In genomic region chr10:35639651-35640311, GRCh38 we compare ENCODE assay signal across 8 cellular contexts. TPM values are rescaled to one million over a fixed set of nuclear protein-coding genes. Genes with fewer than 3 reads are reported as not detected.
DNase-seq lines count a peak whose midpoint lies in the region; ATAC-seq and TF ChIP-seq lines count a peak whose summit lies in the region.

No MANE protein-coding gene starts in this region.

- no peaks in the 10 kb centered on the region for H3K36me3 ChIP-seq in lower lobe of right lung
- no peaks in the 10 kb centered on the region for H3K36me3 ChIP-seq in transverse colon

- H3K9me3 ChIP-seq in lower lobe of right lung = no peaks in the 10 kb centered on the region
- no peaks in the 10 kb centered on the region for H3K9me3 ChIP-seq in transverse colon

- DNase-seq in activated T-cell treated with anti-CD3 and anti-CD28 coated beads for 48 hours (ENCODE audit: low read depth) (peak; percentile 5), activated T-cell treated with anti-CD3 and anti-CD28 coated beads for 4 hours (no peak), lower lobe of right lung (peak; percentile 62), transverse colon (peak; percentile 14), NCI-H1417 (lab: John Stamatoyannopoulos, UW) (no peak)

- in situ Hi-C loops in transverse colon (cut with MboI; ENCODE audit: low pct_ligation_motif_present in 1 of 4, low pct_unique_long_range_greater_than_20kb in 1 of 4, low sequenced_read_pairs in 3 of 4) = loop anchor here (5.0 to 25.0 kb wide), 5 partner anchors 273 to 1148 kb away; no protein-coding TSS in a partner anchor

- H3K4me3 ChIP-seq in lower lobe of right lung (peak overlapping the region; percentile 59), transverse colon (peak overlapping the region in 2 of 4 donors; percentile 20 to 59)

- intact Hi-C loops in lower lobe of right lung (cut with DNase I) = no loop called here
- intact Hi-C loops in transverse colon (cut with DNase I; ENCODE audit: low total_unique reads) = loop anchor here (5.0 to 10.0 kb wide), 2 partner anchors 1138 to 1245 kb away; no protein-coding TSS in a partner anchor

- ATAC-seq in lower lobe of right lung = no peak
- no peak for ATAC-seq in GM21423 (IDR thresholded peaks at IDR 0.05; ENCODE audit: unreplicated experiment)
- ATAC-seq in GM18498 (IDR thresholded peaks at IDR 0.05; ENCODE audit: unreplicated experiment) = no peak

- TF ChIP-seq POLR2A in transverse colon (IDR thresholded peaks at IDR 0.05) = no peak

- H3K27ac Mint-ChIP-seq in brain = peak overlapping the region in 4 of 5 experiments; percentile 69 to 94 (median 90)

- H3K27me3 ChIP-seq in lower lobe of right lung (ENCODE audit: low read depth) (peaks cover 15% of the 10 kb centered on the region), transverse colon (peaks cover 11% of the 10 kb centered on the region)

- TF ChIP-seq EP300 in transverse colon (IDR thresholded peaks at IDR 0.05; ENCODE audit: low read depth) = no peak

- H3K27ac ChIP-seq in lower lobe of right lung (no peak overlapping the region), transverse colon (peak overlapping the region in 1 of 4 donors; percentile 17)

- TF ChIP-seq CTCF in brain (conservative IDR thresholded peaks at IDR 0.05) (peak; percentile 15 to 44), lower lobe of right lung (IDR thresholded peaks at IDR 0.05) (no peak), transverse colon (IDR thresholded peaks at IDR 0.05) (peak in 1 of 5 experiments; percentile 13)

- WGBS in transverse colon (ENCODE audit: low coverage in 1 of 2), 2 donors = 46 to 60% methylated on average over 1 to 51 of the region's 64 CpGs

- H3K4me1 Mint-ChIP-seq in brain = peaks cover 50% of the 10 kb centered on the region

- peaks cover 0 to 5% (median 0%) of the 10 kb centered on the region in 5 experiments for H3K9me3 Mint-ChIP-seq in brain

- H3K36me3 Mint-ChIP-seq in brain = no peaks in the 10 kb centered on the region

- H3K4me3 Mint-ChIP-seq in brain = peak overlapping the region; percentile 87 to 94 (median 90)

- H3K4me1 ChIP-seq in lower lobe of right lung = peaks cover 47% of the 10 kb centered on the region
- peaks cover 0 to 38% (median 26%) of the 10 kb centered on the region in 4 donors for H3K4me1 ChIP-seq in transverse colon

- H3K27me3 Mint-ChIP-seq in brain = peaks cover 19% of the 10 kb centered on the region

RNA-seq across cellular contexts. Expression of gene FZD8, which starts 2.3 kb away (rescaled TPM):
- 14.8 TPM for polyA plus RNA-seq in brain (ENCODE audit: insufficient read depth, low read depth, low replicate concordance)
- 13.3 TPM for total RNA-seq in lower lobe of right lung
- 10 to 100 TPM in 2 of 4 donors, 1 to 10 TPM in 2; 8.6 to 14.9 (median 10.6) TPM for total RNA-seq in transverse colon

RNA-seq across cellular contexts. Expression of gene GJD4, which starts 34.6 kb away (rescaled TPM):
- not detected for polyA plus RNA-seq in brain (ENCODE audit: insufficient read depth, low read depth, low replicate concordance)
- total RNA-seq in lower lobe of right lung (not detected), transverse colon (not detected)

Comparison
In these comparisons a context has a peak if more than half of its experiments do, and no peak if none do; other contexts are left out.
1. DNase-seq: peak in activated T-cell treated with anti-CD3 and anti-CD28 coated beads for 48 hours (single experiment), lower lobe of right lung (single experiment) and transverse colon (single experiment); none in activated T-cell treated with anti-CD3 and anti-CD28 coated beads for 4 hours (single experiment) and NCI-H1417 (0 of 3).